10 cellular contexts compared by ENCODE assay signal in genomic region chr1:161069201-161069685, GRCh38. TPM values are rescaled to one million over a fixed set of nuclear protein-coding genes. Genes with fewer than 3 reads are reported as not detected.
DNase-seq lines count a peak whose midpoint lies in the region; ATAC-seq, FAIRE-seq and TF ChIP-seq lines count a peak whose summit lies in the region.
"Had no signal": no experiment of that assay in that cellular context is flagged by ENCODE, and none has a peak within 500 bp of the region (broad histone marks: within the 10 kb centered on the region; RNA-seq: fewer than 3 reads in every experiment).

No MANE protein-coding gene starts in this region.

- TF ChIP-seq POLR2A in NB4 (IDR thresholded peaks at IDR 0.05; ENCODE audit: extremely low read depth, insufficient read length): no peak
- no peak for TF ChIP-seq POLR2A in H1 (IDR thresholded peaks at IDR 0.05; ENCODE audit: control extremely low read depth in 1 of 2, low read depth in 2 of 2, low read length in 2 of 2)
- TF ChIP-seq POLR2A in stomach (IDR thresholded peaks at IDR 0.05): no peak

- no peak overlapping the region for H4K5ac ChIP-seq in H1 (ENCODE audit: insufficient read length, low read depth, low read length)

- peaks cover 52% of the 10 kb centered on the region for H3K4me1 Mint-ChIP-seq in activated CD4-positive, alpha-beta T cell treated with anti-CD3 and anti-CD28 coated beads for 36 hours

- peak overlapping the region; percentile 70 for H3K4me3 ChIP-seq in NB4 (ENCODE audit: low read depth, low read length)
- H3K4me3 ChIP-seq in H1 (ENCODE audit: extremely low read depth in 1 of 4, insufficient read depth in 2 of 4, low read depth in 3 of 4, low read length in 4 of 4): no peak overlapping the region
- peak overlapping the region; percentile 36 to 52 (median 43) for H3K4me3 ChIP-seq in stomach

- intact Hi-C loops in activated CD4-positive, alpha-beta T cell treated with anti-CD3 and anti-CD28 coated beads for 36 hours (cut with DNase I, micrococcal nuclease): loop anchor here (2.0 to 5.0 kb wide), 3 partner anchors 28 to 90 kb away; partner anchors contain the start of genes UFC1 (in 1 of the 2) and USP21 (in 1 of the 2)
- intact Hi-C loops in stomach (cut with DNase I; ENCODE audit: low total_unique reads): no loop called here

- H4K8ac ChIP-seq in H1 (ENCODE audit: extremely low read depth, insufficient read depth, low read length): peak overlapping the region; percentile 70

- no peaks in the 10 kb centered on the region for H3K79me2 ChIP-seq in H1 (ENCODE audit: control insufficient read depth in 1 of 2, insufficient read depth in 2 of 2, low read length in 2 of 2)

- H2AFZ ChIP-seq in H1 (ENCODE audit: low read length): no peak overlapping the region

- H2BK20ac ChIP-seq in H1 (ENCODE audit: low read length): no peak overlapping the region

- peak overlapping the region; percentile 50 for H4K91ac ChIP-seq in H1 (replicated peaks; ENCODE audit: insufficient read length, low read length)

- H3K4me1 ChIP-seq in H1 (replicated peaks in 1 of 4; ENCODE audit: control insufficient read depth in 3 of 4, insufficient read depth in 4 of 4, low read length in 3 of 4): peaks cover 0 to 8% (median 3%) of the 10 kb centered on the region in 4 experiments; a peak in 3 of 7 replicates
- peaks cover 0 to 18% (median 0%) of the 10 kb centered on the region in 4 donors for H3K4me1 ChIP-seq in stomach

- no peaks in the 10 kb centered on the region for H3K79me1 ChIP-seq in H1 (ENCODE audit: low read depth, low read length)

- peaks cover 33% of the 10 kb centered on the region for H3K36me3 Mint-ChIP-seq in activated CD4-positive, alpha-beta T cell treated with anti-CD3 and anti-CD28 coated beads for 36 hours (ENCODE audit: low read depth)

- no peak overlapping the region for H3K23ac ChIP-seq in H1 (ENCODE audit: insufficient read length)

- H3K18ac ChIP-seq in H1 (ENCODE audit: extremely low read depth, low read length): no peak overlapping the region

- H3K36me3 ChIP-seq in H1 (ENCODE audit: control insufficient read depth in 2 of 4, insufficient read depth in 4 of 4, low read length in 3 of 4) (no peaks in the 10 kb centered on the region), stomach (peaks cover 0 to 15% (median 4%) of the 10 kb centered on the region in 4 donors)

- no peak overlapping the region for H2BK12ac ChIP-seq in H1 (ENCODE audit: low read depth, low read length)

- H2BK15ac ChIP-seq in H1 (ENCODE audit: low read length): 0 out of 2 replicates have a peak overlapping the region, but pooled peaks have one; percentile 29

- no peak overlapping the region for H3K4me2 ChIP-seq in H1 (ENCODE audit: insufficient read depth in 1 of 2, low read depth in 2 of 2, low read length in 2 of 2)

- peaks cover 2% of the 10 kb centered on the region for H3K9me3 Mint-ChIP-seq in activated CD4-positive, alpha-beta T cell treated with anti-CD3 and anti-CD28 coated beads for 36 hours (ENCODE audit: low read depth)

- no peak for TF ChIP-seq RAD21 in H1 (IDR thresholded peaks at IDR 0.05 in 1 of 2, conservative IDR thresholded peaks at IDR 0.05 in 1 of 2; ENCODE audit: low read depth in 2 of 2, low read length in 2 of 2)

- H3K56ac ChIP-seq in H1 (replicated peaks; ENCODE audit: insufficient read length, low read depth, low read length): no peak overlapping the region

- H3K4me3 Mint-ChIP-seq in activated CD4-positive, alpha-beta T cell treated with anti-CD3 and anti-CD28 coated beads for 36 hours: peak overlapping the region; percentile 100

- H3K27me3 ChIP-seq in H1 (replicated peaks in 1 of 4; ENCODE audit: control insufficient read depth in 3 of 4, extremely low read depth in 1 of 4, insufficient read depth in 3 of 4, low read length in 3 of 4) (no peaks in the 10 kb centered on the region), stomach (peaks cover 0 to 2% (median 0%) of the 10 kb centered on the region in 3 donors)

- no peaks in the 10 kb centered on the region for H3K27me3 Mint-ChIP-seq in activated CD4-positive, alpha-beta T cell treated with anti-CD3 and anti-CD28 coated beads for 36 hours

- peaks cover 0 to 3% of the 10 kb centered on the region in 2 experiments for H4K20me1 ChIP-seq in H1 (replicated peaks in 1 of 2; ENCODE audit: control insufficient read depth in 1 of 2, insufficient read depth in 2 of 2, low read length in 2 of 2)

- no peak overlapping the region for H3K9ac ChIP-seq in H1 (replicated peaks in 1 of 4; ENCODE audit: extremely low read depth in 1 of 4, low read depth in 3 of 4, low read length in 3 of 4)

- no peaks in the 10 kb centered on the region for H3K23me2 ChIP-seq in H1 (ENCODE audit: low read depth, low read length)

- 92% methylated on average over 9 of the region's 11 CpGs; no CpG with 5 or more reads in 1 of the 2 experiments for WGBS in H1 (ENCODE audit: extremely low coverage in 1 of 2, insufficient coverage in 1 of 2, insufficient read length in 1 of 2, insufficient replicate concordance in 2 of 2, low coverage in 1 of 2, low lambda C conversion rate in 2 of 2, missing lambda C conversion rate in 1 of 2), 2 experiments
- WGBS in stomach, 5 donors: 74 to 85% (median 78%) methylated on average over 10 to 11 of the region's 11 CpGs

- TF ChIP-seq EP300 in H1 (IDR thresholded peaks at IDR 0.05; ENCODE audit: borderline replicate concordance in 1 of 2, low read depth in 2 of 2, low read length in 2 of 2) (no peak), stomach (IDR thresholded peaks at IDR 0.05) (no peak)

- H3K27ac ChIP-seq in H1 (ENCODE audit: low read depth, low read length) (no peak overlapping the region), stomach (peak overlapping the region; percentile 46 to 90 (median 73))

- POLR2A ChIA-PET in activated CD4-positive, alpha-beta T cell treated with anti-CD3 and anti-CD28 coated beads for 36 hours (lab: Charles Lee): interaction anchor here (0.5 to 2.2 kb wide), 9 partner anchors 22 to 357 kb away, joined by 3 to 11 read pairs (median 7); partner anchors contain the start of genes CD48, F11R, UFC1 and USF1
- POLR2A ChIA-PET in H1 (lab: Charles Lee; ENCODE audit: partially characterized antibody): interaction anchor here (1.3 to 1.6 kb wide), 4 partner anchors 9 to 63 kb away, joined by 4 to 6 read pairs (median 4); partner anchors contain the start of genes DEDD and KLHDC9

- H3K14ac ChIP-seq in H1 (ENCODE audit: insufficient read length): no peak overlapping the region

- TF ChIP-seq CTCF in NB4 (IDR thresholded peaks at IDR 0.05; ENCODE audit: low read depth, low read length) (no peak), H1 (IDR thresholded peaks at IDR 0.05; ENCODE audit: control extremely low read depth in 1 of 3, insufficient read depth in 1 of 3, low read depth in 1 of 3, low read length in 3 of 3) (no peak), stomach (IDR thresholded peaks at IDR 0.05) (no peak)

- no peak overlapping the region for H2BK120ac ChIP-seq in H1 (replicated peaks; ENCODE audit: low read depth, low read length)

- H3K4ac ChIP-seq in H1 (replicated peaks; ENCODE audit: insufficient read length, low read depth, low read length): peak overlapping the region; percentile 84

- no peak overlapping the region; the same call in 1 of the 2 replicates for H2BK5ac ChIP-seq in H1 (ENCODE audit: low read depth, low read length)

- no peak overlapping the region for H2AK5ac ChIP-seq in H1 (ENCODE audit: low read depth, low read length)

- peak overlapping the region; percentile 100 for H3K27ac Mint-ChIP-seq in activated CD4-positive, alpha-beta T cell treated with anti-CD3 and anti-CD28 coated beads for 36 hours

- CTCF ChIA-PET in activated CD4-positive, alpha-beta T cell treated with anti-CD3 and anti-CD28 coated beads for 36 hours (lab: Charles Lee): interaction anchor here (0.6 to 8.3 kb wide), 14 partner anchors 10 to 131 kb away, joined by 3 to 126 read pairs (median 6); partner anchors contain the start of genes F11R, KLHDC9, PPOX and USF1
- CTCF ChIA-PET in H1 (lab: Charles Lee; ENCODE audit: partially characterized antibody): interaction anchor here (0.6 to 17.8 kb wide), 7 partner anchors 8 to 320 kb away, joined by 3 to 282 read pairs (median 11); partner anchors contain the start of genes KLHDC9 and NECTIN4

- DNase-seq in activated CD4-positive, alpha-beta T cell treated with anti-CD3 and anti-CD28 coated beads for 36 hours: peak; percentile 36
- DNase-seq in activated CD4-positive, alpha-beta T cell treated with anti-CD3 and anti-CD28 coated beads, Interleukin-2, amount 50 U/mL, for 4 hours: no peak
- no peak for DNase-seq in NB4 (ENCODE audit: low read depth)
- no peak for DNase-seq in H1 (ENCODE audit: low read depth in 1 of 2, low spot score in 2 of 2)
- no peak for DNase-seq in stomach
- DNase-seq in NCI-H1417 (lab: John Stamatoyannopoulos, UW): no peak
- DNase-seq in activated CD4-positive, CD25-positive, alpha-beta regulatory T cell treated with anti-CD3 and anti-CD28 coated beads, Interleukin-2, amount 50 U/mL, for 72 hours: no peak

- no peak for FAIRE-seq in H1 (lab: Jason Lieb, UNC)

- ATAC-seq in activated CD4-positive, alpha-beta T cell treated with anti-CD3 and anti-CD28 coated beads for 36 hours: no peak
- ATAC-seq in HG03571 (IDR thresholded peaks at IDR 0.05; ENCODE audit: unreplicated experiment): no peak
- ATAC-seq: SK-N-SH treated with all-trans-retinoic acid at 6 μM for 48 hours had no signal

- H3K9me3 ChIP-seq in H1 (ENCODE audit: insufficient read depth in 2 of 2, low read depth in 1 of 2, low read length in 1 of 2): no peaks in the 10 kb centered on the region
- H3K9me3 ChIP-seq in stomach: no peaks in the 10 kb centered on the region

RNA-seq across cellular contexts. Expression of gene ARHGAP30, which starts 0.4 kb away (rescaled TPM):
- 100 to 1,000 TPM; 125 to 165 TPM for total RNA-seq in activated CD4-positive, alpha-beta T cell treated with anti-CD3 and anti-CD28 coated beads for 36 hours
- 0.39 and 0.40 TPM in 2 replicates for total RNA-seq in H1 (2021; fragmentation: NEBNext Ultra II Directional; extraction: Animal tissue kit (Norgen Biotek cat#: 25700))
- polyA plus RNA-seq in H1 (2011; rRNA removed) (0.27 and 0.50 TPM in 2 replicates), stomach (1 to 10 TPM; 2.8 to 5.5 (median 4.6) TPM)
- 0.66 TPM for polyA plus RNA-seq in H1 (2011; cell fraction: cytosol; rRNA removed)
- polyA plus RNA-seq in H1 (2011; cell fraction: nucleus; rRNA removed): 0.57 TPM
- 0.42 to 0.74 TPM (median 0.62 TPM) in 4 replicates for polyA plus RNA-seq in H1 (2012, experiment 1 of 2)
- polyA plus RNA-seq in H1 (2012, experiment 2 of 2): 0.13 TPM
- polyA plus RNA-seq in H1 (2013, experiment 1 of 2): 0.08 TPM
- polyA plus RNA-seq in H1 (2013, experiment 2 of 2): 0.09 TPM
- polyA minus RNA-seq in H1 (2011; rRNA and poly(A)+ RNA removed): 0.44 and 0.49 TPM in 2 replicates
- not detected for polyA minus RNA-seq in H1 (2011; cell fraction: cytosol; rRNA and poly(A)+ RNA removed)
- polyA minus RNA-seq in H1 (2011; cell fraction: nucleus; rRNA and poly(A)+ RNA removed): 0.30 TPM
- total RNA-seq in stomach: 10 to 100 TPM in 3 of 5 donors, 1 to 10 TPM in 2; 2.6 to 28.6 (median 12.9) TPM

RNA-seq across cellular contexts. Expression of gene NECTIN4, which starts 20.1 kb away (rescaled TPM):
- not detected for total RNA-seq in activated CD4-positive, alpha-beta T cell treated with anti-CD3 and anti-CD28 coated beads for 36 hours
- 0.19 and 0.29 TPM in 2 replicates for total RNA-seq in H1 (2021; fragmentation: NEBNext Ultra II Directional; extraction: Animal tissue kit (Norgen Biotek cat#: 25700))
- polyA plus RNA-seq in H1 (2011; rRNA removed) (0.71 and 0.86 TPM in 2 replicates), stomach (10 to 100 TPM in 1 of 3 donors, 1 to 10 TPM in 2; 1.7 to 14.2 (median 2.6) TPM)
- 1.4 TPM for polyA plus RNA-seq in H1 (2011; cell fraction: cytosol; rRNA removed)
- 0.16 TPM for polyA plus RNA-seq in H1 (2011; cell fraction: nucleus; rRNA removed)
- polyA plus RNA-seq in H1 (2012, experiment 1 of 2): 0.69 to 0.89 TPM (median 0.76 TPM) in 4 replicates
- 0.31 TPM for polyA plus RNA-seq in H1 (2012, experiment 2 of 2)
- 0.18 TPM for polyA plus RNA-seq in H1 (2013, experiment 1 of 2)
- 0.11 TPM for polyA plus RNA-seq in H1 (2013, experiment 2 of 2)
- polyA minus RNA-seq in H1 (2011; rRNA and poly(A)+ RNA removed): 0.95 and 1.2 TPM in 2 replicates
- not detected for polyA minus RNA-seq in H1 (2011; cell fraction: cytosol; rRNA and poly(A)+ RNA removed)
- 0.80 TPM for polyA minus RNA-seq in H1 (2011; cell fraction: nucleus; rRNA and poly(A)+ RNA removed)
- 10 to 100 TPM in 2 of 5 donors, 1 to 10 TPM in 3; 2.0 to 20.3 (median 7.0) TPM for total RNA-seq in stomach

RNA-seq across cellular contexts. Expression of gene USF1, which starts 23.5 kb away (rescaled TPM):
- total RNA-seq in activated CD4-positive, alpha-beta T cell treated with anti-CD3 and anti-CD28 coated beads for 36 hours: 10 to 100 TPM; 34.5 to 42.8 TPM
- total RNA-seq in H1 (2021; fragmentation: NEBNext Ultra II Directional; extraction: Animal tissue kit (Norgen Biotek cat#: 25700)): 68.9 and 74.6 TPM in 2 replicates
- 45.7 and 50.3 TPM in 2 replicates for polyA plus RNA-seq in H1 (2011; rRNA removed)
- polyA plus RNA-seq in H1 (2011; cell fraction: cytosol; rRNA removed): 44.0 TPM
- 137 TPM for polyA plus RNA-seq in H1 (2011; cell fraction: nucleus; rRNA removed)
- polyA plus RNA-seq in H1 (2012, experiment 1 of 2): 48.6 to 69.9 TPM (median 68.1 TPM) in 4 replicates
- polyA plus RNA-seq in H1 (2012, experiment 2 of 2): 51.8 TPM
- 31.1 TPM for polyA plus RNA-seq in H1 (2013, experiment 1 of 2)
- 31.4 TPM for polyA plus RNA-seq in H1 (2013, experiment 2 of 2)
- 133 and 196 TPM in 2 replicates for polyA minus RNA-seq in H1 (2011; rRNA and poly(A)+ RNA removed)
- 47.3 TPM for polyA minus RNA-seq in H1 (2011; cell fraction: cytosol; rRNA and poly(A)+ RNA removed)
- polyA minus RNA-seq in H1 (2011; cell fraction: nucleus; rRNA and poly(A)+ RNA removed): 38.2 TPM
- 100 to 1,000 TPM in 1 of 5 donors, 10 to 100 TPM in 3, 1 to 10 TPM in 1; 7.2 to 566 (median 65.2) TPM for total RNA-seq in stomach
- 10 to 100 TPM; 48.0 to 73.1 (median 55.9) TPM for polyA plus RNA-seq in stomach

RNA-seq across cellular contexts. Expression of gene KLHDC9, which starts 28.9 kb away (rescaled TPM):
- under 1 TPM; 0.39 to 0.50 TPM for total RNA-seq in activated CD4-positive, alpha-beta T cell treated with anti-CD3 and anti-CD28 coated beads for 36 hours
- total RNA-seq in H1 (2021; fragmentation: NEBNext Ultra II Directional; extraction: Animal tissue kit (Norgen Biotek cat#: 25700)): 4.0 and 6.5 TPM in 2 replicates
- polyA plus RNA-seq in H1 (2011; rRNA removed) (15.6 and 18.0 TPM in 2 replicates), stomach (1 to 10 TPM; 4.7 to 6.3 (median 5.3) TPM)
- polyA plus RNA-seq in H1 (2011; cell fraction: cytosol; rRNA removed): 13.7 TPM
- polyA plus RNA-seq in H1 (2011; cell fraction: nucleus; rRNA removed): 23.2 TPM
- 7.0 to 10.7 TPM (median 8.3 TPM) in 4 replicates for polyA plus RNA-seq in H1 (2012, experiment 1 of 2)
- polyA plus RNA-seq in H1 (2012, experiment 2 of 2): 10.4 TPM
- 6.8 TPM for polyA plus RNA-seq in H1 (2013, experiment 1 of 2)
- polyA plus RNA-seq in H1 (2013, experiment 2 of 2): 6.3 TPM
- polyA minus RNA-seq in H1 (2011; rRNA and poly(A)+ RNA removed): 3.7 and 6.6 TPM in 2 replicates
- 3.1 TPM for polyA minus RNA-seq in H1 (2011; cell fraction: cytosol; rRNA and poly(A)+ RNA removed)
- polyA minus RNA-seq in H1 (2011; cell fraction: nucleus; rRNA and poly(A)+ RNA removed): 4.4 TPM
- 10 to 100 TPM in 1 of 5 donors, 1 to 10 TPM in 4; 1.3 to 41.4 (median 2.4) TPM for total RNA-seq in stomach

RNA-seq across cellular contexts. Expression of gene TSTD1, which starts 30.5 kb away (rescaled TPM):
- 10 to 100 TPM; 26.0 to 42.8 TPM for total RNA-seq in activated CD4-positive, alpha-beta T cell treated with anti-CD3 and anti-CD28 coated beads for 36 hours
- total RNA-seq in H1 (2021; fragmentation: NEBNext Ultra II Directional; extraction: Animal tissue kit (Norgen Biotek cat#: 25700)): 60.4 and 60.9 TPM in 2 replicates
- polyA plus RNA-seq in H1 (2011; rRNA removed): 314 and 360 TPM in 2 replicates
- polyA plus RNA-seq in H1 (2011; cell fraction: cytosol; rRNA removed): 233 TPM
- polyA plus RNA-seq in H1 (2011; cell fraction: nucleus; rRNA removed): 138 TPM
- 57.6 to 120 TPM (median 104 TPM) in 4 replicates for polyA plus RNA-seq in H1 (2012, experiment 1 of 2)
- polyA plus RNA-seq in H1 (2012, experiment 2 of 2): 148 TPM
- 135 TPM for polyA plus RNA-seq in H1 (2013, experiment 1 of 2)
- 134 TPM for polyA plus RNA-seq in H1 (2013, experiment 2 of 2)
- polyA minus RNA-seq in H1 (2011; rRNA and poly(A)+ RNA removed): 8.8 and 15.5 TPM in 2 replicates
- polyA minus RNA-seq in H1 (2011; cell fraction: cytosol; rRNA and poly(A)+ RNA removed): 20.8 TPM
- 26.1 TPM for polyA minus RNA-seq in H1 (2011; cell fraction: nucleus; rRNA and poly(A)+ RNA removed)
- 100 to 1,000 TPM in 1 of 5 donors, 10 to 100 TPM in 3, not detected in 1; 13.2 to 112 (median 42.7) TPM for total RNA-seq in stomach
- polyA plus RNA-seq in stomach: 100 to 1,000 TPM; 117 to 186 (median 158) TPM
- total RNA-seq: A172 had no signal

Comparison
In these comparisons a context has a peak if more than half of its experiments do, and no peak if none do; other contexts are left out.
1. H3K4me3 ChIP-seq: peak in NB4 (single experiment) and stomach (4 of 4); none in H1 (0 of 4).
2. RNA of gene ARHGAP30, which starts 0.4 kb away (total RNA-seq): 125 to 165 TPM in activated CD4-positive, alpha-beta T cell treated with anti-CD3 and anti-CD28 coated beads for 36 hours; 2.6 to 28.6 TPM in stomach and 0.39 to 0.40 TPM in H1; every median in the first group is over 4 times any median in the second.